20 cellular contexts compared by ENCODE assay signal in genomic region chr7:134446923-134447322, GRCh38. TPM values are rescaled to one million over a fixed set of nuclear protein-coding genes. Genes with fewer than 3 reads are reported as not detected.
A peak's percentile ranks its signal among the peaks of the same experiment; 100 is the strongest.
DNase-seq lines count a peak whose midpoint lies in the region; ATAC-seq and TF ChIP-seq lines count a peak whose summit lies in the region.
"Had no signal": no experiment of that assay in that cellular context is flagged by ENCODE, and none has a peak within 500 bp of the region (broad histone marks: within the 10 kb centered on the region; RNA-seq: fewer than 3 reads in every experiment).

No MANE protein-coding gene starts in this region.

- H3K4me3 ChIP-seq in adrenal gland (no peak overlapping the region), neuronal stem cell (ENCODE audit: low read length in 2 of 2) (peak overlapping the region in 1 of 2 donors; percentile 22), gastrocnemius medialis (no peak overlapping the region)
- H3K4me3 ChIP-seq: BLaER1 treated with 17β-estradiol and CSF1 and Interleukin-3, amounts not matched to agents 10 nM and 100 nM; GM12878; GM23338 had no signal

- 88 to 97% (median 91%) methylated on average over 10 of the region's 10 CpGs for WGBS in adrenal gland, 4 donors
- WGBS in neuronal stem cell (ENCODE audit: extremely low coverage in 2 of 2, insufficient read length in 2 of 2, insufficient replicate concordance in 1 of 2), 2 donors: no CpG with 5 or more reads among the region's 10 CpGs

- no peaks in the 10 kb centered on the region for H3K9me3 Mint-ChIP-seq in activated CD8-positive, alpha-beta memory T cell treated with anti-CD3 and anti-CD28 coated beads, Interleukin-2, amount 10 ng/mL, durations not matched to agents 7 days and 5 days (ENCODE audit: low read depth)
- H3K9me3 Mint-ChIP-seq in HFFc6: no peaks in the 10 kb centered on the region
- H3K9me3 Mint-ChIP-seq: CD8-positive, alpha-beta T cell; GM23338 had no signal

- H3K23ac ChIP-seq in neuronal stem cell (ENCODE audit: low read depth, low read length, poor library complexity): no peak overlapping the region

- H3K27me3 ChIP-seq in adrenal gland: no peaks in the 10 kb centered on the region
- H3K27me3 ChIP-seq in neuronal stem cell (ENCODE audit: control insufficient read depth in 3 of 3, insufficient read depth in 3 of 3, low read depth in 1 of 3, low read length in 3 of 3): no peaks in the 10 kb centered on the region
- no peaks in the 10 kb centered on the region for H3K27me3 ChIP-seq in gastrocnemius medialis
- H3K27me3 ChIP-seq: BLaER1 treated with 17β-estradiol and CSF1 and Interleukin-3, amounts not matched to agents 10 nM and 100 nM had no signal

- no peak overlapping the region for H3K18ac ChIP-seq in neuronal stem cell (ENCODE audit: low read length)

- in situ Hi-C loops in gastrocnemius medialis (cut with MboI; ENCODE audit: low sequenced_read_pairs in 4 of 4): no loop called here
- in situ Hi-C loops in ACHN (cut with HindIII; ENCODE audit: low pct_ligation_motif_present, low pct_unique_long_range_greater_than_20kb, low sequenced_read_pairs): no loop called here

- H2BK15ac ChIP-seq in neuronal stem cell (ENCODE audit: low read length): no peak overlapping the region

- no peak overlapping the region for H3K4me2 ChIP-seq in neuronal stem cell (ENCODE audit: insufficient read depth, low read length, poor library complexity, severe bottlenecking)
- H3K4me2 ChIP-seq: GM23338 had no signal

- H3K36me3 Mint-ChIP-seq in activated CD8-positive, alpha-beta memory T cell treated with anti-CD3 and anti-CD28 coated beads, Interleukin-2, amount 10 ng/mL, durations not matched to agents 7 days and 5 days: peaks cover 33% of the 10 kb centered on the region
- peaks cover 72% of the 10 kb centered on the region for H3K36me3 Mint-ChIP-seq in HFFc6 (ENCODE audit: low read depth)

- H2BK120ac ChIP-seq in neuronal stem cell (ENCODE audit: low read depth, low read length): no peak overlapping the region

- TF ChIP-seq POLR2A in adrenal gland (IDR thresholded peaks at IDR 0.05) (no peak), gastrocnemius medialis (IDR thresholded peaks at IDR 0.05) (no peak)

- H3K4me1 Mint-ChIP-seq in activated CD8-positive, alpha-beta memory T cell treated with anti-CD3 and anti-CD28 coated beads, Interleukin-2, amount 10 ng/mL, durations not matched to agents 7 days and 5 days: no peaks in the 10 kb centered on the region
- peaks cover 41% of the 10 kb centered on the region for H3K4me1 Mint-ChIP-seq in HFFc6 (ENCODE audit: low read depth)
- H3K4me1 Mint-ChIP-seq: B cell, GM23338 had no signal

- no peak overlapping the region for H3K4ac ChIP-seq in neuronal stem cell (ENCODE audit: low read length)

- no peaks in the 10 kb centered on the region for H3K79me1 ChIP-seq in neuronal stem cell (ENCODE audit: low read depth, low read length)

- peaks cover 0 to 98% of the 10 kb centered on the region in 2 donors for H3K36me3 ChIP-seq in adrenal gland (replicated peaks in 1 of 2)
- H3K36me3 ChIP-seq in neuronal stem cell (replicated peaks in 1 of 2; ENCODE audit: control insufficient read depth in 2 of 2, insufficient read depth in 2 of 2, low read length in 2 of 2): peaks cover 64 to 97% of the 10 kb centered on the region in 2 donors
- peaks cover 2 to 89% of the 10 kb centered on the region in 2 donors for H3K36me3 ChIP-seq in gastrocnemius medialis

- H4K8ac ChIP-seq in neuronal stem cell (ENCODE audit: low read depth, low read length): no peak overlapping the region

- H2BK12ac ChIP-seq in neuronal stem cell (ENCODE audit: low read length): no peak overlapping the region

- H4K91ac ChIP-seq in neuronal stem cell (ENCODE audit: low read depth, low read length, poor library complexity): no peak overlapping the region

- H3K4me3 Mint-ChIP-seq in activated CD8-positive, alpha-beta memory T cell treated with anti-CD3 and anti-CD28 coated beads, Interleukin-2, amount 10 ng/mL, durations not matched to agents 7 days and 5 days: no peak overlapping the region
- no peak overlapping the region for H3K4me3 Mint-ChIP-seq in HFFc6
- H3K4me3 Mint-ChIP-seq: B cell; CD8-positive, alpha-beta T cell; GM23338 had no signal

- H3K4me1 ChIP-seq in adrenal gland (replicated peaks in 1 of 2) (peaks cover 15 to 76% of the 10 kb centered on the region in 2 donors), neuronal stem cell (ENCODE audit: control insufficient read depth in 2 of 2, insufficient read depth in 1 of 2, low read depth in 1 of 2, low read length in 2 of 2) (peaks cover 0 to 4% of the 10 kb centered on the region in 2 donors), gastrocnemius medialis (peaks cover 16 to 34% of the 10 kb centered on the region in 2 donors)

- peak; percentile 12 for DNase-seq in activated CD8-positive, alpha-beta memory T cell treated with anti-CD3 and anti-CD28 coated beads, Interleukin-2, amount 10 ng/mL, durations not matched to agents 7 days and 5 days
- no peak for DNase-seq in activated CD8-positive, alpha-beta memory T cell treated with anti-CD3 and anti-CD28 coated beads, Interleukin-2, amount 50 U/mL, for 4 hours
- DNase-seq in HFFc6 (no peak), adrenal gland (peak in 2 of 7 donors; percentile 13 to 46), neuronal stem cell (ENCODE audit: low spot score) (no peak), gastrocnemius medialis (no peak), ACHN (no peak)
- DNase-seq: Calu3; CD8-positive, alpha-beta T cell; DMS 273 treated with DMSO at 0.1 percent for 48 hours; DMS53; DND-41; EL had no signal

- intact Hi-C loops in adrenal gland (cut with DNase I): no loop called here
- intact Hi-C loops in gastrocnemius medialis (cut with DNase I; ENCODE audit: low total_unique reads): no loop called here

- H3K9ac ChIP-seq in neuronal stem cell (ENCODE audit: low read depth, low read length, poor library complexity): no peak overlapping the region

- no peaks in the 10 kb centered on the region for H3K27me3 Mint-ChIP-seq in activated CD8-positive, alpha-beta memory T cell treated with anti-CD3 and anti-CD28 coated beads, Interleukin-2, amount 10 ng/mL, durations not matched to agents 7 days and 5 days
- H3K27me3 Mint-ChIP-seq in HFFc6 (ENCODE audit: insufficient read depth): peaks cover 7% of the 10 kb centered on the region
- H3K27me3 Mint-ChIP-seq: B cell had no signal

- no peak for ATAC-seq in activated CD8-positive, alpha-beta memory T cell treated with anti-CD3 and anti-CD28 coated beads, Interleukin-2, amount 10 ng/mL, durations not matched to agents 7 days and 5 days
- ATAC-seq in gastrocnemius medialis (no peak), GM18520 (IDR thresholded peaks at IDR 0.05; ENCODE audit: unreplicated experiment) (no peak)
- ATAC-seq: CD8-positive, alpha-beta T cell; GM12878; GM23338 had no signal

- H2AK5ac ChIP-seq in neuronal stem cell (ENCODE audit: low read depth, low read length): no peak overlapping the region

- TF ChIP-seq CTCF in HFFc6 (IDR thresholded peaks at IDR 0.05) (no peak), adrenal gland (IDR thresholded peaks at IDR 0.05) (no peak), gastrocnemius medialis (IDR thresholded peaks at IDR 0.05 in 4 of 5, conservative IDR thresholded peaks at IDR 0.05 in 1 of 5) (no peak)

- H3K27ac Mint-ChIP-seq in activated CD8-positive, alpha-beta memory T cell treated with anti-CD3 and anti-CD28 coated beads, Interleukin-2, amount 10 ng/mL, durations not matched to agents 7 days and 5 days: no peak overlapping the region
- H3K27ac Mint-ChIP-seq in HFFc6: peak overlapping the region; percentile 99
- H3K27ac Mint-ChIP-seq: B cell; CD8-positive, alpha-beta T cell; GM23338 had no signal

- H3K9me3 ChIP-seq in adrenal gland (replicated peaks in 1 of 3): no peaks in the 10 kb centered on the region
- peaks cover 0 to 2% of the 10 kb centered on the region in 2 donors for H3K9me3 ChIP-seq in neuronal stem cell (replicated peaks in 1 of 2; ENCODE audit: control insufficient read depth in 2 of 2, insufficient read depth in 1 of 2, low read depth in 1 of 2, low read length in 2 of 2)
- H3K9me3 ChIP-seq in gastrocnemius medialis: no peaks in the 10 kb centered on the region
- H3K9me3 ChIP-seq: BLaER1 treated with 17β-estradiol and CSF1 and Interleukin-3, amounts not matched to agents 10 nM and 100 nM had no signal

- no peak overlapping the region for H3K14ac ChIP-seq in neuronal stem cell (ENCODE audit: low read length)

- peak overlapping the region; percentile 35 for H2BK5ac ChIP-seq in neuronal stem cell (ENCODE audit: low read length)

- CTCF ChIA-PET in activated CD8-positive, alpha-beta memory T cell treated with anti-CD3 and anti-CD28 coated beads, Interleukin-2, amount 10 ng/mL, durations not matched to agents 7 days and 5 days (lab: Charles Lee): interaction anchor here (0.7 to 1.8 kb wide), 3 partner anchors 11 to 14 kb away, joined by 3 to 8 read pairs (median 3); partner anchors contain the start of gene AKR1B1

- H3K27ac ChIP-seq in adrenal gland: peak overlapping the region in 4 of 5 donors; percentile 12 to 96 (median 82)
- H3K27ac ChIP-seq in neuronal stem cell (replicated peaks; ENCODE audit: low read length): no peak overlapping the region
- H3K27ac ChIP-seq in gastrocnemius medialis: no peak overlapping the region
- H3K27ac ChIP-seq: 22Rv1 had no signal

- no peak overlapping the region for H2AFZ ChIP-seq in neuronal stem cell (ENCODE audit: low read length)
- H2AFZ ChIP-seq: GM23338 had no signal

RNA-seq across cellular contexts. Expression of gene AKR1B1, which starts 12.0 kb away (rescaled TPM):
- total RNA-seq in activated CD8-positive, alpha-beta memory T cell treated with anti-CD3 and anti-CD28 coated beads, Interleukin-2, amount 10 ng/mL, durations not matched to agents 7 days and 5 days: 100 to 1,000 TPM in 1 of 2 experiments, 10 to 100 TPM in 1; 96.2 to 113 TPM
- total RNA-seq in HFFc6 (2021; fragmentation: NEBNext Ultra II Directional; extraction: Animal tissue kit (Norgen Biotek cat#: 25700)): 100 to 1,000 TPM; 208 to 232 (median 223) TPM
- total RNA-seq in adrenal gland (1,000 to 10,000 TPM; 1,560 to 4,669 (median 4,059) TPM), gastrocnemius medialis (100 to 1,000 TPM in 1 of 4 donors, 10 to 100 TPM in 3; 87.3 to 119 (median 95.6) TPM)
- polyA plus RNA-seq in adrenal gland: 1,000 to 10,000 TPM; 1,140 to 3,530 (median 1,408) TPM
- polyA plus RNA-seq in neuronal stem cell (2013, experiment 1 of 2): 127 TPM
- 127 TPM for polyA plus RNA-seq in neuronal stem cell (2013, experiment 2 of 2)
- total RNA-seq: HT-29 had no signal

Comparison
In these comparisons a context has a peak if more than half of its experiments do, and no peak if none do; other contexts are left out.
1. H3K27ac ChIP-seq: peak in adrenal gland (4 of 5); none in neuronal stem cell (single experiment) and gastrocnemius medialis (0 of 4).
2. RNA of gene AKR1B1, which starts 12.0 kb away (total RNA-seq): 1,560 to 4,669 TPM in adrenal gland; 208 to 232 TPM in HFFc6, 96.2 to 113 TPM in activated CD8-positive, alpha-beta memory T cell treated with anti-CD3 and anti-CD28 coated beads, Interleukin-2, amount 10 ng/mL, durations not matched to agents 7 days and 5 days and 87.3 to 119 TPM in gastrocnemius medialis; every median in the first group is over 4 times any median in the second.